Comparison of ENCODE assay signal across 1 cellular context in the genomic region with DNA sequence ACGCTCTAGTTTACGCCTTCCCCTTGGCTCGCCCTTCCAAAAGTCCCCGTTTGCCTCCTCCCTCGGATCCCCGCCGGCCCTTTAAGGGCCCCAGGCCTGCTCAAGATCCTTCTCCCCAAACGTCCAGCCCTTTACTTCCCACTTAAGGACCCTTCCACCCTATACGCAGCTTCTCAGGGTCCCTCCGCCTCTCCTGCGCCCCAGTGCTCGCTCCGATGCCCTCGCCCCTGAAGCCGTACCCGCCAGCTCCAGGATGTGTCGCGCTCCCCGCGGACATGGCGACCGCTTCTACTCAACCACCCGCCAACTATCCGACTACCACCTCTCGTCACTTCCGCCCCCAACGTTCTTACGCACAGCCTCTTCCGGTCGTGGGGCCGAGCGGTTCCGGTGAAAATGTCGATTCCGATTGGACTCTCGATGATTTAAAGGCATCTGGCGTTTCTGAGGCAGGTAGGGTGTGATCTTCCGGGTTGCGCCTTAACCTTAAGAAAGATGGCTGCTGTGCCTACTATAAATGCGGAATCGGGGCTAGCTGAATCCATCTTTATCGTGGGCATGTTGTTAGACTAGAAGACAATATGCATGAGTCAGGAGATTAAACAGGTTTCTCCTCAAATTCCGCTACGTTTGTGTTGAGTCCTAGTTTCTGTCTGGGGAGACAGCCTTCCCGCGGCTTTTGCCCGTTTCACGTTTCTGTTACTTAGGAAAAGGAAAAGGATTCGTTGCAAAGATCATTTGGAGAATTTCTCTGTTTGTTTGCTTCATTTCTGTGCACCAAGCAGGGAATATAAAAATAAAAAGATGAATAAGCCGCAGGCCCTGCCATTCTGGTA.
TF ChIP-seq lines count a peak whose summit lies in the region.

A gene (minus strand): TSS at position 317 of the 836 bp plus-strand sequence. CDS start 40 bp downstream, at position 277.

TF ChIP-seq in HepG2, 621 proteins besides CTCF, POLR2A, EP300 and RAD21 (continued from another document and continues in another):
- TF ChIP-seq, protein P1, sequence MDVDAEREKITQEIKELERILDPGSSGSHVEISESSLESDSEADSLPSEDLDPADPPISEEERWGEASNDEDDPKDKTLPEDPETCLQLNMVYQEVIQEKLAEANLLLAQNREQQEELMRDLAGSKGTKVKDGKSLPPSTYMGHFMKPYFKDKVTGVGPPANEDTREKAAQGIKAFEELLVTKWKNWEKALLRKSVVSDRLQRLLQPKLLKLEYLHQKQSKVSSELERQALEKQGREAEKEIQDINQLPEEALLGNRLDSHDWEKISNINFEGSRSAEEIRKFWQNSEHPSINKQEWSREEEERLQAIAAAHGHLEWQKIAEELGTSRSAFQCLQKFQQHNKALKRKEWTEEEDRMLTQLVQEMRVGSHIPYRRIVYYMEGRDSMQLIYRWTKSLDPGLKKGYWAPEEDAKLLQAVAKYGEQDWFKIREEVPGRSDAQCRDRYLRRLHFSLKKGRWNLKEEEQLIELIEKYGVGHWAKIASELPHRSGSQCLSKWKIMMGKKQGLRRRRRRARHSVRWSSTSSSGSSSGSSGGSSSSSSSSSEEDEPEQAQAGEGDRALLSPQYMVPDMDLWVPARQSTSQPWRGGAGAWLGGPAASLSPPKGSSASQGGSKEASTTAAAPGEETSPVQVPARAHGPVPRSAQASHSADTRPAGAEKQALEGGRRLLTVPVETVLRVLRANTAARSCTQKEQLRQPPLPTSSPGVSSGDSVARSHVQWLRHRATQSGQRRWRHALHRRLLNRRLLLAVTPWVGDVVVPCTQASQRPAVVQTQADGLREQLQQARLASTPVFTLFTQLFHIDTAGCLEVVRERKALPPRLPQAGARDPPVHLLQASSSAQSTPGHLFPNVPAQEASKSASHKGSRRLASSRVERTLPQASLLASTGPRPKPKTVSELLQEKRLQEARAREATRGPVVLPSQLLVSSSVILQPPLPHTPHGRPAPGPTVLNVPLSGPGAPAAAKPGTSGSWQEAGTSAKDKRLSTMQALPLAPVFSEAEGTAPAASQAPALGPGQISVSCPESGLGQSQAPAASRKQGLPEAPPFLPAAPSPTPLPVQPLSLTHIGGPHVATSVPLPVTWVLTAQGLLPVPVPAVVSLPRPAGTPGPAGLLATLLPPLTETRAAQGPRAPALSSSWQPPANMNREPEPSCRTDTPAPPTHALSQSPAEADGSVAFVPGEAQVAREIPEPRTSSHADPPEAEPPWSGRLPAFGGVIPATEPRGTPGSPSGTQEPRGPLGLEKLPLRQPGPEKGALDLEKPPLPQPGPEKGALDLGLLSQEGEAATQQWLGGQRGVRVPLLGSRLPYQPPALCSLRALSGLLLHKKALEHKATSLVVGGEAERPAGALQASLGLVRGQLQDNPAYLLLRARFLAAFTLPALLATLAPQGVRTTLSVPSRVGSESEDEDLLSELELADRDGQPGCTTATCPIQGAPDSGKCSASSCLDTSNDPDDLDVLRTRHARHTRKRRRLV (CRISPR knock-in tag; IDR thresholded peaks at IDR 0.05), result no peak; the same call in 1 of the 2 replicates
- TF ChIP-seq ZNF605 (CRISPR knock-in tag; IDR thresholded peaks at IDR 0.05) (peak; percentile 76; the same call in 1 of the 2 replicates), ATM (IDR thresholded peaks at IDR 0.05; ENCODE audit: borderline replicate concordance) (no peak), ZNF737 (CRISPR knock-in tag; IDR thresholded peaks at IDR 0.05; ENCODE audit: borderline replicate concordance) (no peak), NFE2L2 (IDR thresholded peaks at IDR 0.05; ENCODE audit: low read length) (no peak), KMT2A (CRISPR knock-in tag; IDR thresholded peaks at IDR 0.05) (peak; percentile 88), ZNF782 (CRISPR knock-in tag; IDR thresholded peaks at IDR 0.05; ENCODE audit: borderline replicate concordance) (no peak), RBAK (CRISPR knock-in tag; IDR thresholded peaks at IDR 0.05) (no peak), ARHGAP35 (CRISPR knock-in tag; IDR thresholded peaks at IDR 0.05; ENCODE audit: borderline replicate concordance) (0 out of 2 replicates have a peak, but pooled peaks have one; percentile 60), ARNT2 (CRISPR knock-in tag; IDR thresholded peaks at IDR 0.05; ENCODE audit: low read depth) (peak; percentile 73), SRSF9 (IDR thresholded peaks at IDR 0.05; ENCODE audit: borderline replicate concordance, insufficient read depth, low read depth, low read length, poor library complexity, severe bottlenecking) (no peak), HDAC6 (IDR thresholded peaks at IDR 0.05; ENCODE audit: low read depth, low read length) (no peak), ZNF292 (CRISPR knock-in tag; IDR thresholded peaks at IDR 0.05; ENCODE audit: borderline replicate concordance, low read depth) (no peak), ZNF430 (CRISPR knock-in tag; IDR thresholded peaks at IDR 0.05) (peak; percentile 89; the same call in 1 of the 2 replicates), REL (CRISPR knock-in tag; conservative IDR thresholded peaks at IDR 0.05) (no peak), TBL1XR1 (IDR thresholded peaks at IDR 0.05; ENCODE audit: borderline replicate concordance, low read length, partially characterized antibody) (peak; percentile 11), ZNF589 (CRISPR knock-in tag; conservative IDR thresholded peaks at IDR 0.05) (peak; percentile 82; the same call in 1 of the 2 replicates), ZNF616 (CRISPR knock-in tag; IDR thresholded peaks at IDR 0.05; ENCODE audit: low read depth) (no peak), SRSF1 (optimal IDR thresholded peaks at IDR 0.05; ENCODE audit: low read depth, low read length) (peak; percentile 46), TBX2 (CRISPR knock-in tag; IDR thresholded peaks at IDR 0.05; ENCODE audit: borderline replicate concordance) (peak; percentile 38; the same call in 1 of the 2 replicates), ZNF333 (CRISPR knock-in tag; IDR thresholded peaks at IDR 0.05; ENCODE audit: borderline replicate concordance) (no peak), ZSCAN21 (CRISPR knock-in tag; IDR thresholded peaks at IDR 0.05; ENCODE audit: borderline replicate concordance) (no peak; the same call in 1 of the 2 replicates), KLF12 (CRISPR knock-in tag; IDR thresholded peaks at IDR 0.05; ENCODE audit: borderline replicate concordance) (no peak), NFE2 (CRISPR knock-in tag; IDR thresholded peaks at IDR 0.05) (no peak)
- TF ChIP-seq, protein P2, sequence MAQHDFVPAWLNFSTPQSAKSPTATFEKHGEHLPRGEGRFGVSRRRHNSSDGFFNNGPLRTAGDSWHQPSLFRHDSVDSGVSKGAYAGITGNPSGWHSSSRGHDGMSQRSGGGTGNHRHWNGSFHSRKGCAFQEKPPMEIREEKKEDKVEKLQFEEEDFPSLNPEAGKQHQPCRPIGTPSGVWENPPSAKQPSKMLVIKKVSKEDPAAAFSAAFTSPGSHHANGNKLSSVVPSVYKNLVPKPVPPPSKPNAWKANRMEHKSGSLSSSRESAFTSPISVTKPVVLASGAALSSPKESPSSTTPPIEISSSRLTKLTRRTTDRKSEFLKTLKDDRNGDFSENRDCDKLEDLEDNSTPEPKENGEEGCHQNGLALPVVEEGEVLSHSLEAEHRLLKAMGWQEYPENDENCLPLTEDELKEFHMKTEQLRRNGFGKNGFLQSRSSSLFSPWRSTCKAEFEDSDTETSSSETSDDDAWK (CRISPR knock-in tag; IDR thresholded peaks at IDR 0.05), result no peak
- TF ChIP-seq, protein P3, sequence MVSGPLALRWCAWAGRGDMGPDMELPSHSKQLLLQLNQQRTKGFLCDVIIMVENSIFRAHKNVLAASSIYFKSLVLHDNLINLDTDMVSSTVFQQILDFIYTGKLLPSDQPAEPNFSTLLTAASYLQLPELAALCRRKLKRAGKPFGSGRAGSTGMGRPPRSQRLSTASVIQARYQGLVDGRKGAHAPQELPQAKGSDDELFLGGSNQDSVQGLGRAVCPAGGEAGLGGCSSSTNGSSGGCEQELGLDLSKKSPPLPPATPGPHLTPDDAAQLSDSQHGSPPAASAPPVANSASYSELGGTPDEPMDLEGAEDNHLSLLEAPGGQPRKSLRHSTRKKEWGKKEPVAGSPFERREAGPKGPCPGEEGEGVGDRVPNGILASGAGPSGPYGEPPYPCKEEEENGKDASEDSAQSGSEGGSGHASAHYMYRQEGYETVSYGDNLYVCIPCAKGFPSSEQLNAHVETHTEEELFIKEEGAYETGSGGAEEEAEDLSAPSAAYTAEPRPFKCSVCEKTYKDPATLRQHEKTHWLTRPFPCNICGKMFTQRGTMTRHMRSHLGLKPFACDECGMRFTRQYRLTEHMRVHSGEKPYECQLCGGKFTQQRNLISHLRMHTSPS (CRISPR knock-in tag; IDR thresholded peaks at IDR 0.05; ENCODE audit: low read depth), result no peak
- TF ChIP-seq, protein P4, sequence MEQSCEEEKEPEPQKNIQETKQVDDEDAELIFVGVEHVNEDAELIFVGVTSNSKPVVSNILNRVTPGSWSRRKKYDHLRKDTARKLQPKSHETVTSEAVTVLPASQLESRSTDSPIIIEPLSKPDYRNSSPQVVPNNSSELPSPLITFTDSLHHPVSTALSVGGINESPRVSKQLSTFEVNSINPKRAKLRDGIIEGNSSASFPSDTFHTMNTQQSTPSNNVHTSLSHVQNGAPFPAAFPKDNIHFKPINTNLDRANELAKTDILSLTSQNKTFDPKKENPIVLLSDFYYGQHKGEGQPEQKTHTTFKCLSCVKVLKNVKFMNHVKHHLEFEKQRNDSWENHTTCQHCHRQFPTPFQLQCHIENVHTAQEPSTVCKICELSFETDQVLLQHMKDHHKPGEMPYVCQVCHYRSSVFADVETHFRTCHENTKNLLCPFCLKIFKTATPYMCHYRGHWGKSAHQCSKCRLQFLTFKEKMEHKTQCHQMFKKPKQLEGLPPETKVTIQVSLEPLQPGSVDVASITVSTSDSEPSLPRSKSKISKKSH (CRISPR knock-in tag; IDR thresholded peaks at IDR 0.05; ENCODE audit: borderline replicate concordance), result peak; percentile 94
- TF ChIP-seq, protein P5, sequence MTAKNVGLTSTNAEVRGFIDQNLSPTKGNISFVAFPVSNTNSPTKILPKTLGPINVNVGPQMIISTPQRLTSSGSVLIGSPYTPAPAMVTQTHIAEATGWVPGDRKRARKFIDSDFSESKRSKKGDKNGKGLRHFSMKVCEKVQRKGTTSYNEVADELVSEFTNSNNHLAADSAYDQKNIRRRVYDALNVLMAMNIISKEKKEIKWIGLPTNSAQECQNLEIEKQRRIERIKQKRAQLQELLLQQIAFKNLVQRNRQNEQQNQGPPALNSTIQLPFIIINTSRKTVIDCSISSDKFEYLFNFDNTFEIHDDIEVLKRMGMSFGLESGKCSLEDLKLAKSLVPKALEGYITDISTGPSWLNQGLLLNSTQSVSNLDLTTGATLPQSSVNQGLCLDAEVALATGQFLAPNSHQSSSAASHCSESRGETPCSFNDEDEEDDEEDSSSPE (CRISPR knock-in tag; IDR thresholded peaks at IDR 0.05), result peak; percentile 90
- TF ChIP-seq, protein P6, sequence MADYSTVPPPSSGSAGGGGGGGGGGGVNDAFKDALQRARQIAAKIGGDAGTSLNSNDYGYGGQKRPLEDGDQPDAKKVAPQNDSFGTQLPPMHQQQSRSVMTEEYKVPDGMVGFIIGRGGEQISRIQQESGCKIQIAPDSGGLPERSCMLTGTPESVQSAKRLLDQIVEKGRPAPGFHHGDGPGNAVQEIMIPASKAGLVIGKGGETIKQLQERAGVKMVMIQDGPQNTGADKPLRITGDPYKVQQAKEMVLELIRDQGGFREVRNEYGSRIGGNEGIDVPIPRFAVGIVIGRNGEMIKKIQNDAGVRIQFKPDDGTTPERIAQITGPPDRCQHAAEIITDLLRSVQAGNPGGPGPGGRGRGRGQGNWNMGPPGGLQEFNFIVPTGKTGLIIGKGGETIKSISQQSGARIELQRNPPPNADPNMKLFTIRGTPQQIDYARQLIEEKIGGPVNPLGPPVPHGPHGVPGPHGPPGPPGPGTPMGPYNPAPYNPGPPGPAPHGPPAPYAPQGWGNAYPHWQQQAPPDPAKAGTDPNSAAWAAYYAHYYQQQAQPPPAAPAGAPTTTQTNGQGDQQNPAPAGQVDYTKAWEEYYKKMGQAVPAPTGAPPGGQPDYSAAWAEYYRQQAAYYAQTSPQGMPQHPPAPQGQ (CRISPR knock-in tag; IDR thresholded peaks at IDR 0.05; ENCODE audit: borderline replicate concordance), result no peak
- TF ChIP-seq, protein P7, sequence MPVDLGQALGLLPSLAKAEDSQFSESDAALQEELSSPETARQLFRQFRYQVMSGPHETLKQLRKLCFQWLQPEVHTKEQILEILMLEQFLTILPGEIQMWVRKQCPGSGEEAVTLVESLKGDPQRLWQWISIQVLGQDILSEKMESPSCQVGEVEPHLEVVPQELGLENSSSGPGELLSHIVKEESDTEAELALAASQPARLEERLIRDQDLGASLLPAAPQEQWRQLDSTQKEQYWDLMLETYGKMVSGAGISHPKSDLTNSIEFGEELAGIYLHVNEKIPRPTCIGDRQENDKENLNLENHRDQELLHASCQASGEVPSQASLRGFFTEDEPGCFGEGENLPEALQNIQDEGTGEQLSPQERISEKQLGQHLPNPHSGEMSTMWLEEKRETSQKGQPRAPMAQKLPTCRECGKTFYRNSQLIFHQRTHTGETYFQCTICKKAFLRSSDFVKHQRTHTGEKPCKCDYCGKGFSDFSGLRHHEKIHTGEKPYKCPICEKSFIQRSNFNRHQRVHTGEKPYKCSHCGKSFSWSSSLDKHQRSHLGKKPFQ (CRISPR knock-in tag; IDR thresholded peaks at IDR 0.05; ENCODE audit: insufficient replicate concordance), result peak; percentile 75
- TF ChIP-seq, protein P8, sequence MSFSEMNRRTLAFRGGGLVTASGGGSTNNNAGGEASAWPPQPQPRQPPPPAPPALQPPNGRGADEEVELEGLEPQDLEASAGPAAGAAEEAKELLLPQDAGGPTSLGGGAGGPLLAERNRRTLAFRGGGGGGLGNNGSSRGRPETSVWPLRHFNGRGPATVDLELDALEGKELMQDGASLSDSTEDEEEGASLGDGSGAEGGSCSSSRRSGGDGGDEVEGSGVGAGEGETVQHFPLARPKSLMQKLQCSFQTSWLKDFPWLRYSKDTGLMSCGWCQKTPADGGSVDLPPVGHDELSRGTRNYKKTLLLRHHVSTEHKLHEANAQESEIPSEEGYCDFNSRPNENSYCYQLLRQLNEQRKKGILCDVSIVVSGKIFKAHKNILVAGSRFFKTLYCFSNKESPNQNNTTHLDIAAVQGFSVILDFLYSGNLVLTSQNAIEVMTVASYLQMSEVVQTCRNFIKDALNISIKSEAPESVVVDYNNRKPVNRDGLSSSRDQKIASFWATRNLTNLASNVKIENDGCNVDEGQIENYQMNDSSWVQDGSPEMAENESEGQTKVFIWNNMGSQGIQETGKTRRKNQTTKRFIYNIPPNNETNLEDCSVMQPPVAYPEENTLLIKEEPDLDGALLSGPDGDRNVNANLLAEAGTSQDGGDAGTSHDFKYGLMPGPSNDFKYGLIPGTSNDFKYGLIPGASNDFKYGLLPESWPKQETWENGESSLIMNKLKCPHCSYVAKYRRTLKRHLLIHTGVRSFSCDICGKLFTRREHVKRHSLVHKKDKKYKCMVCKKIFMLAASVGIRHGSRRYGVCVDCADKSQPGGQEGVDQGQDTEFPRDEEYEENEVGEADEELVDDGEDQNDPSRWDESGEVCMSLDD (CRISPR knock-in tag; IDR thresholded peaks at IDR 0.05; ENCODE audit: borderline replicate concordance), result no peak
- TF ChIP-seq, protein P9, sequence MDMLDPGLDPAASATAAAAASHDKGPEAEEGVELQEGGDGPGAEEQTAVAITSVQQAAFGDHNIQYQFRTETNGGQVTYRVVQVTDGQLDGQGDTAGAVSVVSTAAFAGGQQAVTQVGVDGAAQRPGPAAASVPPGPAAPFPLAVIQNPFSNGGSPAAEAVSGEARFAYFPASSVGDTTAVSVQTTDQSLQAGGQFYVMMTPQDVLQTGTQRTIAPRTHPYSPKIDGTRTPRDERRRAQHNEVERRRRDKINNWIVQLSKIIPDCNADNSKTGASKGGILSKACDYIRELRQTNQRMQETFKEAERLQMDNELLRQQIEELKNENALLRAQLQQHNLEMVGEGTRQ (IDR thresholded peaks at IDR 0.05; ENCODE audit: low read depth, low read length), result no peak
- TF ChIP-seq, protein P9 (CRISPR knock-in tag; IDR thresholded peaks at IDR 0.05; ENCODE audit: borderline replicate concordance), result no peak
